Comparison of ENCODE assay signal across 12 cellular contexts in genomic region chr10:117537904-117538524, GRCh38. TPM values are rescaled to one million over a fixed set of nuclear protein-coding genes. Genes with fewer than 3 reads are reported as not detected.
A peak's percentile ranks its signal among the peaks of the same experiment; 100 is the strongest.
DNase-seq lines count a peak whose midpoint lies in the region; ATAC-seq and TF ChIP-seq lines count a peak whose summit lies in the region.
"Had no signal": no experiment of that assay in that cellular context is flagged by ENCODE, and none has a peak within 500 bp of the region (broad histone marks: within the 10 kb centered on the region; RNA-seq: fewer than 3 reads in every experiment).

No MANE protein-coding gene starts in this region.

- H3K27me3 Mint-ChIP-seq in neural crest cell (ENCODE audit: low read depth) = peaks cover 99% of the 10 kb centered on the region
- H3K27me3 Mint-ChIP-seq in activated naive CD4-positive, alpha-beta T cell treated with anti-CD3 and anti-CD28 coated beads for 36 hours (ENCODE audit: low read depth) = peaks cover 71% of the 10 kb centered on the region

- peaks cover 25% of the 10 kb centered on the region for H3K4me1 Mint-ChIP-seq in neural crest cell
- peaks cover 24% of the 10 kb centered on the region for H3K4me1 Mint-ChIP-seq in activated naive CD4-positive, alpha-beta T cell treated with anti-CD3 and anti-CD28 coated beads for 36 hours (ENCODE audit: low read depth)

- no TSS peak for BruUV-seq in mammary epithelial cell (replicated peaks; lab: Mats Ljungman, UMichigan)

- H3K4me3 ChIP-seq in mammary epithelial cell (replicated peaks in 1 of 3; ENCODE audit: insufficient read depth in 1 of 3, low read depth in 2 of 3, low read length in 3 of 3) = no peak overlapping the region

- CTCF ChIA-PET in mammary epithelial cell (lab: Charles Lee; ENCODE audit: low non-redundant PET) = no interaction called here
- CTCF ChIA-PET in activated naive CD4-positive, alpha-beta T cell treated with anti-CD3 and anti-CD28 coated beads for 36 hours (lab: Charles Lee) = interaction anchor here (0.7 to 2.1 kb wide), 10 partner anchors 9 to 704 kb away, joined by 3 to 6 read pairs (median 3); no protein-coding TSS in a partner anchor

- 73% methylated on average over 14 of the region's 38 CpGs for WGBS in mammary epithelial cell (ENCODE audit: low coverage, missing lambda C conversion rate)

- no peak overlapping the region for H3K27ac ChIP-seq in mammary epithelial cell (ENCODE audit: insufficient read depth, low read depth, low read length)
- H3K27ac ChIP-seq: upper lobe of left lung had no signal

- H3K4me1 ChIP-seq in mammary epithelial cell (ENCODE audit: insufficient read depth, low read length) = peaks cover 12% of the 10 kb centered on the region

- no peaks in the 10 kb centered on the region for H3K36me3 Mint-ChIP-seq in neural crest cell (ENCODE audit: low read depth)
- H3K36me3 Mint-ChIP-seq in activated naive CD4-positive, alpha-beta T cell treated with anti-CD3 and anti-CD28 coated beads for 36 hours (ENCODE audit: low read depth) = no peaks in the 10 kb centered on the region

- no peak overlapping the region for H3K27ac Mint-ChIP-seq in neural crest cell (ENCODE audit: unreplicated experiment)
- H3K27ac Mint-ChIP-seq in activated naive CD4-positive, alpha-beta T cell treated with anti-CD3 and anti-CD28 coated beads for 36 hours = no peak overlapping the region
- H3K27ac Mint-ChIP-seq: dendritic cell treated with granulocyte-macrophage colony-stimulating factor and Interleukin-4, amounts not matched to agents 40 ng/mL and 50 ng/mL, for 4 days had no signal

- H3K9me3 Mint-ChIP-seq in neural crest cell = no peaks in the 10 kb centered on the region
- H3K9me3 Mint-ChIP-seq in activated naive CD4-positive, alpha-beta T cell treated with anti-CD3 and anti-CD28 coated beads for 36 hours = no peaks in the 10 kb centered on the region
- H3K9me3 Mint-ChIP-seq: dendritic cell treated with granulocyte-macrophage colony-stimulating factor and Interleukin-4, amounts not matched to agents 40 ng/mL and 50 ng/mL, for 4 days had no signal

- peaks cover 70% of the 10 kb centered on the region for H3K27me3 ChIP-seq in mammary epithelial cell (ENCODE audit: insufficient read depth, low read length)

- no peaks in the 10 kb centered on the region for H3K79me2 ChIP-seq in mammary epithelial cell (ENCODE audit: insufficient read depth, low read length)

- H3K4me3 Mint-ChIP-seq in neural crest cell = peak overlapping the region; percentile 66
- H3K4me3 Mint-ChIP-seq in activated naive CD4-positive, alpha-beta T cell treated with anti-CD3 and anti-CD28 coated beads for 36 hours = no peak overlapping the region
- H3K4me3 Mint-ChIP-seq: dendritic cell treated with granulocyte-macrophage colony-stimulating factor and Interleukin-4, amounts not matched to agents 40 ng/mL and 50 ng/mL, for 4 days had no signal

- dilution Hi-C loops in mammary epithelial cell (cut with HindIII; ENCODE audit: low sequenced_read_pairs) = no loop called here

- TF ChIP-seq CTCF in mammary epithelial cell (conservative IDR thresholded peaks at IDR 0.05 in 1 of 2, IDR thresholded peaks at IDR 0.05 in 1 of 2; ENCODE audit: extremely low read depth in 1 of 2, insufficient read depth in 1 of 2, low read depth in 1 of 2, low read length in 2 of 2) = no peak
- TF ChIP-seq CTCF in neural crest cell (conservative IDR thresholded peaks at IDR 0.05) = no peak

- H3K4me2 ChIP-seq in mammary epithelial cell (ENCODE audit: insufficient read depth, low read depth, low read length) = peak overlapping the region; percentile 45

- peak; percentile 25 for DNase-seq in ELF-1 (ENCODE audit: low read depth, low spot score)
- no peak for DNase-seq in mammary epithelial cell
- DNase-seq in neural crest cell (ENCODE audit: low read depth, low spot score) = no peak
- DNase-seq in NOMO-1 treated with dmso at 0.1 percent for 144 hours (lab: John Stamatoyannopoulos, UW; ENCODE audit: unreplicated experiment) = no peak
- DNase-seq in NCI-H1048 (lab: John Stamatoyannopoulos, UW) = no peak
- no peak for DNase-seq in activated naive CD4-positive, alpha-beta T cell treated with anti-CD3 and anti-CD28 coated beads for 36 hours
- DNase-seq: SHP77 had no signal

- peak; percentile 54 for ATAC-seq in GM21576 (IDR thresholded peaks at IDR 0.05; ENCODE audit: unreplicated experiment)
- no peak for ATAC-seq in HG03135 (IDR thresholded peaks at IDR 0.05; ENCODE audit: unreplicated experiment)

- no peaks in the 10 kb centered on the region for H4K20me1 ChIP-seq in mammary epithelial cell (ENCODE audit: insufficient read depth, low read length)

- intact Hi-C loops in mammary epithelial cell (cut with micrococcal nuclease) = loop anchor here (1.0 to 5.0 kb wide), 5 partner anchors 144 to 703 kb away; partner anchors contain the start of gene RAB11FIP2
- intact Hi-C loops in activated naive CD4-positive, alpha-beta T cell treated with anti-CD3 and anti-CD28 coated beads for 36 hours (cut with micrococcal nuclease) = loop anchor here (1.0 to 5.0 kb wide), 6 partner anchors 41 to 885 kb away; no protein-coding TSS in a partner anchor

- no peak overlapping the region for H2AFZ ChIP-seq in mammary epithelial cell (ENCODE audit: low read depth, low read length)

- H3K9me3 ChIP-seq in mammary epithelial cell (replicated peaks; ENCODE audit: insufficient read depth, low read length) = no peaks in the 10 kb centered on the region
- H3K9me3 ChIP-seq: upper lobe of left lung had no signal

- no peak overlapping the region for H3K9ac ChIP-seq in mammary epithelial cell (ENCODE audit: insufficient read depth, low read length)

- H3K36me3 ChIP-seq in mammary epithelial cell (ENCODE audit: insufficient read depth, low read length) = no peaks in the 10 kb centered on the region
- H3K36me3 ChIP-seq: upper lobe of left lung had no signal

- in situ Hi-C loops in mammary epithelial cell (cut with MboI; ENCODE audit: low sequenced_read_pairs in 2 of 2) = loop anchor here in 1 of 2 donors (10.0 kb wide), 1 partner anchor 707 kb away; no protein-coding TSS in a partner anchor

RNA-seq across cellular contexts. Expression of gene EMX2, which starts 4.5 kb away (rescaled TPM):
- total RNA-seq in mammary epithelial cell (not detected), neural crest cell (1.0 and 1.1 TPM in 2 replicates)
- not detected for polyA plus RNA-seq in mammary epithelial cell
- not detected for polyA minus RNA-seq in mammary epithelial cell
- total RNA-seq in activated naive CD4-positive, alpha-beta T cell treated with anti-CD3 and anti-CD28 coated beads for 36 hours = not detected
- total RNA-seq: H4 had no signal
